Comparison of ENCODE assay signal across 4 cellular contexts in the genomic region with DNA sequence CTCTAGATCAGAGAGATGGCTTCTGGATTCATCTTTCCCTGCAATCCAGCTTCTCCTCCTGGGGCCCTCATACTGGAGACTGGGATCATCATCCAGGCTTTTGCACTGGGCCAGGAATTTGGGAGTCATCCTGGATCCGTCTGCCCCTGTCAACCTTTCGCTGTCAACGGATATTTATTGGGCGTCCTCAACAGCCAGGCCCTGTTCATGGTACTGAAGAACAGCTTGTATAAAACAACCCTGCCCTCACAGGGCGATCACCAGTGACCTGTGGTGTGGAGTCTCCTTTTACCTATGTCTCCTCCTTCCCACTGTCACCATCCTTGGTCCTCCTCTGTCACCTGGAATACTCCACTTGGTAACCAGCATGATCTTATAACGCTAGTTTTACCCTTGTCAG. TPM values are rescaled to one million over a fixed set of nuclear protein-coding genes. Genes with fewer than 3 reads are reported as not detected.
"Had no signal": no experiment of that assay in that cellular context is flagged by ENCODE, and none has a peak within 500 bp of the region (broad histone marks: within the 10 kb centered on the region; RNA-seq: fewer than 3 reads in every experiment).

No MANE protein-coding gene starts in this region.

RNA-seq across cellular contexts. Expression of gene HOXC4, which starts 48.6 kb away (rescaled TPM):
- total RNA-seq: GM23338, H1, H7, H9 had no signal
- polyA plus RNA-seq: GM23338, H1 had no signal
